24 cellular contexts compared by ENCODE assay signal in the genomic region with DNA sequence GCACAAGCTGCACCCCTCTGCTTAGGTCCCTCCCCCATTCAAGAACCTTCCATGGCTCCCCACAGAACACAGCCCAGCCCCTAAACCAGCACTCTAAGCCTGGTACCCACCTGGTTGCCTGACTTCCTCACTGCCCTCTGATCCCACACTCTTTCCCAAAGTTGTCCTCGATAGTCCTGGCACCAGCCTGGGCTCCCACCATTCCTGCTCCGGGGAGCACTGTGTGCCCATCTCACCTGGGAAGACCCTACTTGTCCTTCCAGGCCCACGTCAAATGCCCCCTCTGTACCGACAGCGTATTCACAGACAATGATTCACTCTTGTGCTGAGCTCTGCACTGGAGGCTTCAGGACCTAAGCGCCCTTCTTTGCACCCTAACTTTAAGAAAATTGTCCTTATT. TPM values are rescaled to one million over a fixed set of nuclear protein-coding genes. Genes with fewer than 3 reads are reported as not detected.
A peak's percentile ranks its signal among the peaks of the same experiment; 100 is the strongest.
DNase-seq lines count a peak whose midpoint lies in the region; ATAC-seq, FAIRE-seq and TF ChIP-seq lines count a peak whose summit lies in the region.
"Had no signal": no experiment of that assay in that cellular context is flagged by ENCODE, and none has a peak within 500 bp of the region (broad histone marks: within the 10 kb centered on the region; RNA-seq: fewer than 3 reads in every experiment).

No MANE protein-coding gene starts in this region.

- 92 to 97% (median 94%) methylated on average over 6 of the region's 6 CpGs for WGBS in spleen, 5 donors

- FAIRE-seq in astrocyte (lab: Jason Lieb, UNC), result no peak
- FAIRE-seq: D721Med had no signal

- no peaks in the 10 kb centered on the region for H3K27me3 Mint-ChIP-seq in activated naive CD4-positive, alpha-beta T cell treated with anti-CD3 and anti-CD28 coated beads, Interleukin-2, amount 50 U/mL, for 24 hours
- peaks cover 4% of the 10 kb centered on the region for H3K27me3 Mint-ChIP-seq in activated naive CD4-positive, alpha-beta T cell treated with anti-CD3 and anti-CD28 coated beads, Interleukin-2, amount 10 ng/mL, durations not matched to agents 7 days and 5 days
- peaks cover 60% of the 10 kb centered on the region for H3K27me3 Mint-ChIP-seq in astrocyte (ENCODE audit: low read depth, unreplicated experiment)
- peaks cover 5% of the 10 kb centered on the region for H3K27me3 Mint-ChIP-seq in neural progenitor cell (ENCODE audit: insufficient read depth, low read depth)
- H3K27me3 Mint-ChIP-seq in activated naive CD8-positive, alpha-beta T cell treated with anti-CD3 and anti-CD28 coated beads, Interleukin-2, amount 50 U/mL, for 24 hours, result peaks cover 2% of the 10 kb centered on the region
- peaks cover 37% of the 10 kb centered on the region for H3K27me3 Mint-ChIP-seq in Calu3 (ENCODE audit: unreplicated experiment)

- H3K9me3 Mint-ChIP-seq in activated naive CD4-positive, alpha-beta T cell treated with anti-CD3 and anti-CD28 coated beads, Interleukin-2, amount 50 U/mL, for 24 hours, result no peaks in the 10 kb centered on the region
- no peaks in the 10 kb centered on the region for H3K9me3 Mint-ChIP-seq in activated naive CD4-positive, alpha-beta T cell treated with anti-CD3 and anti-CD28 coated beads, Interleukin-2, amount 10 ng/mL, durations not matched to agents 7 days and 5 days
- H3K9me3 Mint-ChIP-seq in astrocyte (ENCODE audit: unreplicated experiment) (peaks cover 6% of the 10 kb centered on the region), neural progenitor cell (peaks cover 6% of the 10 kb centered on the region), Calu3 (ENCODE audit: low read depth, unreplicated experiment) (peaks cover 3% of the 10 kb centered on the region)
- no peaks in the 10 kb centered on the region for H3K9me3 Mint-ChIP-seq in activated naive CD8-positive, alpha-beta T cell treated with anti-CD3 and anti-CD28 coated beads, Interleukin-2, amount 50 U/mL, for 24 hours
- H3K9me3 Mint-ChIP-seq: IgD-negative memory B cell had no signal

- TF ChIP-seq CTCF in astrocyte (IDR thresholded peaks at IDR 0.05; ENCODE audit: insufficient read depth, low read depth, low read length) (no peak), neural progenitor cell (IDR thresholded peaks at IDR 0.05) (no peak), spleen (IDR thresholded peaks at IDR 0.05 in 8 of 11, conservative IDR thresholded peaks at IDR 0.05 in 3 of 11) (no peak), Calu3 (IDR thresholded peaks at IDR 0.05; ENCODE audit: unreplicated experiment) (no peak)

- H3K4me1 ChIP-seq in astrocyte (ENCODE audit: insufficient read depth, low read length) (no peaks in the 10 kb centered on the region), neural progenitor cell (no peaks in the 10 kb centered on the region), spleen (peaks cover 20 to 89% (median 64%) of the 10 kb centered on the region in 6 donors)

- H3K4me3 Mint-ChIP-seq in activated naive CD4-positive, alpha-beta T cell treated with anti-CD3 and anti-CD28 coated beads, Interleukin-2, amount 50 U/mL, for 24 hours, result no peak overlapping the region
- no peak overlapping the region for H3K4me3 Mint-ChIP-seq in activated naive CD4-positive, alpha-beta T cell treated with anti-CD3 and anti-CD28 coated beads, Interleukin-2, amount 10 ng/mL, durations not matched to agents 7 days and 5 days
- H3K4me3 Mint-ChIP-seq in astrocyte (ENCODE audit: unreplicated experiment), result no peak overlapping the region
- H3K4me3 Mint-ChIP-seq in neural progenitor cell, result no peak overlapping the region
- no peak overlapping the region for H3K4me3 Mint-ChIP-seq in activated naive CD8-positive, alpha-beta T cell treated with anti-CD3 and anti-CD28 coated beads, Interleukin-2, amount 50 U/mL, for 24 hours
- no peak overlapping the region for H3K4me3 Mint-ChIP-seq in Calu3 (ENCODE audit: low read depth, unreplicated experiment)
- H3K4me3 Mint-ChIP-seq: CD4-positive, CD25-positive, alpha-beta regulatory T cell; IgD-negative memory B cell had no signal

- BruUV-seq in Calu3 (replicated peaks; lab: Mats Ljungman, UMichigan), result no TSS peak

- no peak overlapping the region for H3K27ac ChIP-seq in astrocyte (ENCODE audit: low read depth, low read length)
- no peak overlapping the region for H3K27ac ChIP-seq in neural progenitor cell
- peak overlapping the region in 6 of 8 donors; percentile 30 to 72 (median 61) for H3K27ac ChIP-seq in spleen
- H3K27ac ChIP-seq: 22Rv1, GM23248, KMS-11 had no signal

- H3K4me3 ChIP-seq in astrocyte (ENCODE audit: insufficient read depth, low read depth, low read length) (no peak overlapping the region), neural progenitor cell (no peak overlapping the region), spleen (no peak overlapping the region)
- H3K4me3 ChIP-seq: GM23248 had no signal

- no peak for DNase-seq in activated naive CD4-positive, alpha-beta T cell treated with anti-CD3 and anti-CD28 coated beads, Interleukin-2, amount 10 ng/mL, durations not matched to agents 7 days and 5 days
- DNase-seq in astrocyte (ENCODE audit: low read depth) (no peak), neural progenitor cell (ENCODE audit: low spot score) (no peak), spleen (no peak), Calu3 (no peak)
- DNase-seq in activated naive CD8-positive, alpha-beta T cell treated with anti-CD3 and anti-CD28 coated beads, Interleukin-2, amount 50 U/mL, for 24 hours, result no peak
- DNase-seq: BE2C; CD4-positive, CD25-positive, alpha-beta regulatory T cell; GM23248; HCEC 1CT; MM.1S; NCI-H1694; NCI-H2029 treated with DMSO at 0.1 percent for 48 hours; NCI-H446 treated with DMSO at 0.1 percent for 48 hours; NCI-H526; NCI-H82; NK-92 treated with Interleukin-12 subunit alpha and Interleukin-12 subunit beta, amount 100 ng/mL, for 24 hours; PC-3; SHP77 had no signal

- H3K36me3 ChIP-seq in astrocyte (ENCODE audit: insufficient read depth, low read length), result no peaks in the 10 kb centered on the region
- H3K36me3 ChIP-seq in neural progenitor cell, result no peaks in the 10 kb centered on the region
- peaks cover 0 to 5% (median 0%) of the 10 kb centered on the region in 6 donors for H3K36me3 ChIP-seq in spleen
- H3K36me3 ChIP-seq: BE2C had no signal

- intact Hi-C loops in spleen (cut with DNase I; ENCODE audit: low total_unique reads), result no loop called here
- intact Hi-C loops in Calu3 (cut with micrococcal nuclease; ENCODE audit: unreplicated experiment), result no loop called here

- CTCF ChIA-PET in activated naive CD4-positive, alpha-beta T cell treated with anti-CD3 and anti-CD28 coated beads, Interleukin-2, amount 10 ng/mL, durations not matched to agents 7 days and 5 days (lab: Charles Lee), result no interaction called here
- CTCF ChIA-PET in Calu3 (lab: Charles Lee), result no interaction called here

- no peaks in the 10 kb centered on the region for H3K36me3 Mint-ChIP-seq in activated naive CD4-positive, alpha-beta T cell treated with anti-CD3 and anti-CD28 coated beads, Interleukin-2, amount 50 U/mL, for 24 hours
- no peaks in the 10 kb centered on the region for H3K36me3 Mint-ChIP-seq in activated naive CD4-positive, alpha-beta T cell treated with anti-CD3 and anti-CD28 coated beads, Interleukin-2, amount 10 ng/mL, durations not matched to agents 7 days and 5 days
- H3K36me3 Mint-ChIP-seq in astrocyte (ENCODE audit: low read depth, unreplicated experiment) (peaks cover 2% of the 10 kb centered on the region), neural progenitor cell (no peaks in the 10 kb centered on the region), Calu3 (ENCODE audit: insufficient read depth, unreplicated experiment) (no peaks in the 10 kb centered on the region)
- H3K36me3 Mint-ChIP-seq in activated naive CD8-positive, alpha-beta T cell treated with anti-CD3 and anti-CD28 coated beads, Interleukin-2, amount 50 U/mL, for 24 hours (ENCODE audit: low read depth), result no peaks in the 10 kb centered on the region
- H3K36me3 Mint-ChIP-seq: CD4-positive, CD25-positive, alpha-beta regulatory T cell; IgD-negative memory B cell had no signal

- H2AFZ ChIP-seq in astrocyte (ENCODE audit: low read depth, low read length), result no peak overlapping the region
- no peak overlapping the region for H2AFZ ChIP-seq in neural progenitor cell (replicated peaks)
- H2AFZ ChIP-seq: GM23248 had no signal

- no peaks in the 10 kb centered on the region for H3K9me3 ChIP-seq in astrocyte (ENCODE audit: insufficient read depth, low read depth, low read length)
- no peaks in the 10 kb centered on the region for H3K9me3 ChIP-seq in neural progenitor cell (ENCODE audit: low read depth)
- no peaks in the 10 kb centered on the region for H3K9me3 ChIP-seq in spleen
- H3K9me3 ChIP-seq: BE2C had no signal

- H3K4me1 Mint-ChIP-seq in activated naive CD4-positive, alpha-beta T cell treated with anti-CD3 and anti-CD28 coated beads, Interleukin-2, amount 50 U/mL, for 24 hours, result peaks cover 3% of the 10 kb centered on the region
- peaks cover 2% of the 10 kb centered on the region for H3K4me1 Mint-ChIP-seq in activated naive CD4-positive, alpha-beta T cell treated with anti-CD3 and anti-CD28 coated beads, Interleukin-2, amount 10 ng/mL, durations not matched to agents 7 days and 5 days
- H3K4me1 Mint-ChIP-seq in astrocyte (ENCODE audit: low read depth, unreplicated experiment), result peaks cover 2% of the 10 kb centered on the region
- peaks cover 8% of the 10 kb centered on the region for H3K4me1 Mint-ChIP-seq in neural progenitor cell
- H3K4me1 Mint-ChIP-seq in activated naive CD8-positive, alpha-beta T cell treated with anti-CD3 and anti-CD28 coated beads, Interleukin-2, amount 50 U/mL, for 24 hours, result peaks cover 9% of the 10 kb centered on the region
- H3K4me1 Mint-ChIP-seq in Calu3 (ENCODE audit: low read depth, unreplicated experiment), result peaks cover 3% of the 10 kb centered on the region

- H3K27me3 ChIP-seq in astrocyte (ENCODE audit: insufficient read depth, low read length) (peaks cover 16% of the 10 kb centered on the region), neural progenitor cell (no peaks in the 10 kb centered on the region), spleen (replicated peaks in 1 of 7) (no peaks in the 10 kb centered on the region)
- H3K27me3 ChIP-seq: BE2C had no signal

- H3K4me2 ChIP-seq in astrocyte (ENCODE audit: low read length) (no peak overlapping the region), neural progenitor cell (no peak overlapping the region)
- H3K4me2 ChIP-seq: KMS-11 had no signal

- H4K20me1 ChIP-seq in astrocyte (ENCODE audit: insufficient read depth, low read length), result no peaks in the 10 kb centered on the region
- H4K20me1 ChIP-seq in neural progenitor cell (ENCODE audit: low read depth), result no peaks in the 10 kb centered on the region

- no peak for ATAC-seq in activated naive CD8-positive, alpha-beta T cell treated with anti-CD3 and anti-CD28 coated beads, Interleukin-2, amount 50 U/mL, for 24 hours
- ATAC-seq: PC-3 had no signal

- H3K27ac Mint-ChIP-seq in activated naive CD4-positive, alpha-beta T cell treated with anti-CD3 and anti-CD28 coated beads, Interleukin-2, amount 50 U/mL, for 24 hours, result peak overlapping the region; percentile 38
- no peak overlapping the region for H3K27ac Mint-ChIP-seq in activated naive CD4-positive, alpha-beta T cell treated with anti-CD3 and anti-CD28 coated beads, Interleukin-2, amount 10 ng/mL, durations not matched to agents 7 days and 5 days
- H3K27ac Mint-ChIP-seq in astrocyte (ENCODE audit: unreplicated experiment) (peak overlapping the region; percentile 27), neural progenitor cell (peak overlapping the region; percentile 87), Calu3 (ENCODE audit: unreplicated experiment) (no peak overlapping the region)
- H3K27ac Mint-ChIP-seq in activated naive CD8-positive, alpha-beta T cell treated with anti-CD3 and anti-CD28 coated beads, Interleukin-2, amount 50 U/mL, for 24 hours, result no peak overlapping the region
- H3K27ac Mint-ChIP-seq: IgD-negative memory B cell had no signal

- TF ChIP-seq POLR2A in spleen (IDR thresholded peaks at IDR 0.05), result no peak

- H3K79me2 ChIP-seq in astrocyte (ENCODE audit: insufficient read depth, low read length), result no peaks in the 10 kb centered on the region
- H3K79me2 ChIP-seq in neural progenitor cell (ENCODE audit: low read depth), result no peaks in the 10 kb centered on the region

- H3K9ac ChIP-seq in astrocyte (ENCODE audit: low read length) (no peak overlapping the region), neural progenitor cell (no peak overlapping the region)
- H3K9ac ChIP-seq: GM23248, KMS-11 had no signal

- no peaks in the 10 kb centered on the region for H3F3A ChIP-seq in neural progenitor cell (ENCODE audit: low read depth)

RNA-seq across cellular contexts. Expression of a gene that starts 40.1 kb away (rescaled TPM):
- total RNA-seq in astrocyte, result 0.36 and 0.50 TPM in 2 replicates
- 0.24 and 1.2 TPM in 2 replicates for total RNA-seq in neural progenitor cell (ENCODE audit: low replicate concordance)
- 100 to 1,000 TPM in 4 of 7 donors, 10 to 100 TPM in 3; 41.8 to 127 (median 100) TPM for total RNA-seq in spleen
- polyA plus RNA-seq in spleen, result 10 to 100 TPM; 11.8 to 49.8 (median 26.6) TPM
- total RNA-seq in Calu3 (2022), result 1.0 and 1.2 TPM in 2 replicates
- total RNA-seq: GM23248 had no signal
- polyA plus RNA-seq: GM23248 had no signal

Comparison
In these comparisons a context has a peak if more than half of its experiments do, and no peak if none do; other contexts are left out.
1. H3K27ac Mint-ChIP-seq: peak in activated naive CD4-positive, alpha-beta T cell treated with anti-CD3 and anti-CD28 coated beads, Interleukin-2, amount 50 U/mL, for 24 hours (single experiment), astrocyte (single experiment) and neural progenitor cell (single experiment); none in activated naive CD4-positive, alpha-beta T cell treated with anti-CD3 and anti-CD28 coated beads, Interleukin-2, amount 10 ng/mL, durations not matched to agents 7 days and 5 days (single experiment), activated naive CD8-positive, alpha-beta T cell treated with anti-CD3 and anti-CD28 coated beads, Interleukin-2, amount 50 U/mL, for 24 hours (single experiment) and Calu3 (single experiment).
2. H3K27ac ChIP-seq: peak in spleen (6 of 8); none in astrocyte (single experiment) and neural progenitor cell (single experiment).
3. RNA of a gene that starts 40.1 kb away (total RNA-seq): 41.8 to 127 TPM in spleen; 1.0 to 1.2 TPM in Calu3, 0.36 to 0.50 TPM in astrocyte and 0.24 to 1.2 TPM in neural progenitor cell; every median in the first group is over 10 times any median in the second.